Comparison of ENCODE assay signal across 28 cellular contexts in the genomic region with DNA sequence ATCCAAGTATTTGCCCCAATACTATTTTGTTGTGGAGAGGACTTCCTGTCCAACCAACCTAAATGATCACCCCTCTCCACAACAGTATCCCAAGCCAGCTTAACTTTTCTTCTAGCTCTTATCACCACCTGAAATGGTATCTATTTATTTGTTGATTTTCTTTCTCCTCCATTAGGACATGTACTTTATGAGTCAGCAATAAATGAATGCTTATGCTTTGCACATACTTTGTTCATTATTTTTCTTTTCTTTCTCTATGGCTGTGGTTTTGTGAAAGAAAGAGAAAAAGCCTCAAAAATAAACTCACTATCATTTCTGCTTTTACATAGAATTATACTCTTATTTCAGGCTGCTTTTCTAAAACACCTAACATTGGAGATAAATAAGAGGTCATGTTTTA.
"Had no signal": no experiment of that assay in that cellular context is flagged by ENCODE, and none has a peak within 500 bp of the region (broad histone marks: within the 10 kb centered on the region; RNA-seq: fewer than 3 reads in every experiment).

No MANE protein-coding gene starts in this region.

- H2AFZ ChIP-seq: neural progenitor cell, parathyroid adenoma had no signal

- H3K27ac Mint-ChIP-seq: natural killer cell; nephron; neural progenitor cell; progenitor cell of endocrine pancreas; stimulated activated effector memory CD8-positive, alpha-beta T cell treated with anti-CD3 and anti-CD28 coated beads, Interleukin-12 subunit alpha, Interleukin-12 subunit beta, amount 100 ng/mL, for 72 hours; stimulated activated naive B cell treated with anti-CD40 and anti-IgM and Interleukin-4, amounts not matched to agents 10 μg/mL and 1 μg/mL and 100 μg/mL, for 72 hours; stimulated activated naive CD8-positive, alpha-beta T cell treated with anti-CD3 and anti-CD28 coated beads, Interleukin-15, Interleukin-2, amounts not matched to agents 100 ng/mL and 50 ng/mL, for 24 hours had no signal

- H3K4me3 Mint-ChIP-seq: natural killer cell; nephron; neural progenitor cell; stimulated activated effector memory CD8-positive, alpha-beta T cell treated with anti-CD3 and anti-CD28 coated beads, Interleukin-12 subunit alpha, Interleukin-12 subunit beta, amount 100 ng/mL, for 72 hours; stimulated activated naive B cell treated with anti-CD40 and anti-IgM and Interleukin-4, amounts not matched to agents 10 μg/mL and 1 μg/mL and 100 μg/mL, for 72 hours; stimulated activated naive CD8-positive, alpha-beta T cell treated with anti-CD3 and anti-CD28 coated beads, Interleukin-15, Interleukin-2, amounts not matched to agents 100 ng/mL and 50 ng/mL, for 24 hours had no signal

- H3K4me1 ChIP-seq: parathyroid adenoma, psoas muscle, stomach, tibial nerve, upper lobe of left lung, vagina had no signal

- H3K36me3 Mint-ChIP-seq: natural killer cell; stimulated activated effector memory CD8-positive, alpha-beta T cell treated with anti-CD3 and anti-CD28 coated beads, Interleukin-12 subunit alpha, Interleukin-12 subunit beta, amount 100 ng/mL, for 72 hours; stimulated activated naive B cell treated with anti-CD40 and anti-IgM and Interleukin-4, amounts not matched to agents 10 μg/mL and 1 μg/mL and 100 μg/mL, for 72 hours had no signal

- FAIRE-seq: urothelium cell line had no signal

- H3K27ac ChIP-seq: neural progenitor cell, ovary, parathyroid adenoma, psoas muscle, skin epidermis, stomach, thoracic aorta, thyroid gland, tibial nerve, upper lobe of left lung, vagina had no signal

- H3K36me3 ChIP-seq: neural progenitor cell, ovary, stomach, thoracic aorta, thyroid gland, tibial nerve, upper lobe of left lung, vagina had no signal

- H3K9ac ChIP-seq: neural progenitor cell, parathyroid adenoma had no signal

- DNase-seq: natural killer cell; occipital lobe; ovary; posterior cingulate gyrus; psoas muscle; right cardiac atrium; stimulated activated CD4-positive, alpha-beta T cell treated with anti-CD3 and anti-CD28 coated beads, Interleukin-15, amount 100 ng/mL, for 24 hours; stimulated activated CD4-positive, alpha-beta T cell treated with anti-CD3 and anti-CD28 coated beads, Interleukin-2, amount 100 ng/mL, for 24 hours; stimulated activated CD4-positive, alpha-beta T cell treated with anti-CD3 and anti-CD28 coated beads, Interleukin-2, amount 100 ng/mL, for 48 hours; stimulated activated CD4-positive, alpha-beta T cell treated with anti-CD3 and anti-CD28 coated beads, Interleukin-4, amount 100 ng/mL, for 24 hours; stimulated activated naive B cell treated with anti-CD40 and anti-IgM and Interleukin-4, amounts not matched to agents 10 μg/mL and 1 μg/mL and 100 μg/mL, for 72 hours; stimulated activated naive CD4-positive, alpha-beta T cell treated with Interleukin-2 at 50 U/mL for 16 hours; stomach; thyroid gland; trophoblast cell; upper lobe of left lung had no signal

- H3K27me3 Mint-ChIP-seq: progenitor cell of endocrine pancreas; stimulated activated naive B cell treated with anti-CD40 and anti-IgM and Interleukin-4, amounts not matched to agents 10 μg/mL and 1 μg/mL and 100 μg/mL, for 72 hours; stimulated activated naive CD8-positive, alpha-beta T cell treated with anti-CD3 and anti-CD28 coated beads, Interleukin-15, Interleukin-2, amounts not matched to agents 100 ng/mL and 50 ng/mL, for 24 hours had no signal

- H3K4me1 Mint-ChIP-seq: natural killer cell; stimulated activated effector memory CD8-positive, alpha-beta T cell treated with anti-CD3 and anti-CD28 coated beads, Interleukin-12 subunit alpha, Interleukin-12 subunit beta, amount 100 ng/mL, for 72 hours; stimulated activated naive B cell treated with anti-CD40 and anti-IgM and Interleukin-4, amounts not matched to agents 10 μg/mL and 1 μg/mL and 100 μg/mL, for 72 hours had no signal

- H3K4me2 ChIP-seq: neural progenitor cell had no signal

- H3K9me3 Mint-ChIP-seq: nephron; stimulated activated effector memory CD8-positive, alpha-beta T cell treated with anti-CD3 and anti-CD28 coated beads, Interleukin-12 subunit alpha, Interleukin-12 subunit beta, amount 100 ng/mL, for 72 hours; stimulated activated naive CD8-positive, alpha-beta T cell treated with anti-CD3 and anti-CD28 coated beads, Interleukin-15, Interleukin-2, amounts not matched to agents 100 ng/mL and 50 ng/mL, for 24 hours had no signal

- H3K27me3 ChIP-seq: neural progenitor cell, ovary, stomach, thyroid gland, tibial nerve, upper lobe of left lung, vagina had no signal

- H3K4me3 ChIP-seq: neural progenitor cell, ovary, psoas muscle, skin epidermis, stomach, thoracic aorta, thyroid gland, tibial nerve, upper lobe of left lung, vagina had no signal

- H3K79me2 ChIP-seq: parathyroid adenoma had no signal

- H3K9me3 ChIP-seq: ovary, psoas muscle, thoracic aorta, thyroid gland, vagina had no signal

- ATAC-seq: natural killer cell; psoas muscle; right cardiac atrium; sciatic nerve; stimulated activated effector memory CD8-positive, alpha-beta T cell treated with anti-CD3 and anti-CD28 coated beads, Interleukin-12 subunit alpha, Interleukin-12 subunit beta, amount 100 ng/mL, for 72 hours; stimulated activated naive B cell treated with anti-CD40 and anti-IgM and Interleukin-4, amounts not matched to agents 10 μg/mL and 1 μg/mL and 100 μg/mL, for 72 hours had no signal
